Comparison of ENCODE assay signal across 28 cellular contexts in the genomic region with DNA sequence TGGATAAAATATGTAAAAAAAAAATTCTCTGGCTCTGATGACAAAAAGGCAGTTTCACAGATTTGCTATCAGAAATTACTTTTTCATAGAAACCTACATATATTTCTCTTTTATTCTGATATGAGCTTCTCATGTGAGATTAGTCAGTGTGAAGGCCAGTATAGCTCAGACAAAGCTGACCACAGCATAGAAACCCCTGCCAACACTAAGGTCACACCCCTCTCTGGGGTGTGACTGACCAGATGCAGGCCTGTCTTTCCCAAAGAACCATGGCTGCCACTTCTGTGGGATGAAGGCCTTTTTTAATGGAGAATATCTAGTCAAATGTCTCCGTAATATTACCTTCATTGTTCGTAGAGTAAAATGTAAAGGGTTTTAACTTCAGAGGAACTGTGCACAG.
"Had no signal": no experiment of that assay in that cellular context is flagged by ENCODE, and none has a peak within 500 bp of the region (broad histone marks: within the 10 kb centered on the region; RNA-seq: fewer than 3 reads in every experiment).

No MANE protein-coding gene starts in this region.

- ATAC-seq: activated naive CD4-positive, alpha-beta T cell treated with anti-CD3 and anti-CD28 coated beads, Interleukin-2, amount 50 U/mL, for 72 hours; activated T-cell treated with anti-CD3 and anti-CD28 coated beads, Interleukin-2, amount 50 U/mL, for 72 hours; foreskin keratinocyte; gastrocnemius medialis; WTC11 had no signal

- H3K36me3 ChIP-seq: ascending aorta, breast epithelium, cardiac muscle cell, colonic mucosa, esophagus squamous epithelium, gastrocnemius medialis had no signal

- H3K27ac ChIP-seq: ascending aorta, breast epithelium, cardiac muscle cell, colonic mucosa, epithelial cell of prostate, esophagus squamous epithelium, foreskin keratinocyte, gastrocnemius medialis, VCaP had no signal

- H3K9me3 ChIP-seq: ascending aorta, breast epithelium, colonic mucosa, esophagus squamous epithelium, gastrocnemius medialis had no signal

- DNase-seq: activated CD4-positive, alpha-beta memory T cell treated with anti-CD3 and anti-CD28 coated beads, Interleukin-2, amount 10 ng/mL, durations not matched to agents 7 days and 5 days; activated CD4-positive, alpha-beta T cell treated with anti-CD3 and anti-CD28 coated beads for 1 hour; activated CD4-positive, alpha-beta T cell treated with anti-CD3 and anti-CD28 coated beads for 4 hours; activated CD4-positive, alpha-beta T cell treated with anti-CD3 and anti-CD28 coated beads, Interleukin-2, amount 10 ng/mL, durations not matched to agents 7 days and 5 days; activated CD4-positive, alpha-beta T cell treated with anti-CD3 and anti-CD28 coated beads, Interleukin-2, amount 50 U/mL, for 4 hours; activated CD8-positive, alpha-beta memory T cell treated with anti-CD3 and anti-CD28 coated beads, Interleukin-2, amount 50 U/mL, for 48 hours; activated gamma-delta T cell; activated naive CD4-positive, alpha-beta T cell; activated naive CD4-positive, alpha-beta T cell treated with anti-CD3 and anti-CD28 coated beads, Interleukin-2, amount 10 ng/mL, durations not matched to agents 7 days and 5 days; activated naive CD8-positive, alpha-beta T cell treated with anti-CD3 and anti-CD28 coated beads, Interleukin-2, amount 10 ng/mL, durations not matched to agents 7 days and 5 days; activated T-cell treated with anti-CD3 and anti-CD28 coated beads for 4 hours; activated T-cell treated with anti-CD3 and anti-CD28 coated beads, Interleukin-2, amount 50 U/mL, for 24 hours; activated T-cell treated with anti-CD3 and anti-CD28 coated beads, Interleukin-2, amount 50 U/mL, for 72 hours; central memory CD4-positive, alpha-beta T cell; cerebellar nuclear complex; colonic mucosa; effector CD8-positive, alpha-beta T cell; esophagus squamous epithelium; foreskin keratinocyte; gastrocnemius medialis; T-helper 2 cell had no signal

- H3K4me1 ChIP-seq: ascending aorta, breast epithelium, colonic mucosa, esophagus squamous epithelium, foreskin keratinocyte, gastrocnemius medialis had no signal

- H3K27me3 ChIP-seq: ascending aorta, breast epithelium, cardiac muscle cell, colonic mucosa, esophagus squamous epithelium, foreskin keratinocyte, gastrocnemius medialis had no signal

- H3K4me3 ChIP-seq: ascending aorta, breast epithelium, cardiac muscle cell, colonic mucosa, esophagus squamous epithelium, gastrocnemius medialis had no signal
